8 cellular contexts compared by ENCODE assay signal in the genomic region with DNA sequence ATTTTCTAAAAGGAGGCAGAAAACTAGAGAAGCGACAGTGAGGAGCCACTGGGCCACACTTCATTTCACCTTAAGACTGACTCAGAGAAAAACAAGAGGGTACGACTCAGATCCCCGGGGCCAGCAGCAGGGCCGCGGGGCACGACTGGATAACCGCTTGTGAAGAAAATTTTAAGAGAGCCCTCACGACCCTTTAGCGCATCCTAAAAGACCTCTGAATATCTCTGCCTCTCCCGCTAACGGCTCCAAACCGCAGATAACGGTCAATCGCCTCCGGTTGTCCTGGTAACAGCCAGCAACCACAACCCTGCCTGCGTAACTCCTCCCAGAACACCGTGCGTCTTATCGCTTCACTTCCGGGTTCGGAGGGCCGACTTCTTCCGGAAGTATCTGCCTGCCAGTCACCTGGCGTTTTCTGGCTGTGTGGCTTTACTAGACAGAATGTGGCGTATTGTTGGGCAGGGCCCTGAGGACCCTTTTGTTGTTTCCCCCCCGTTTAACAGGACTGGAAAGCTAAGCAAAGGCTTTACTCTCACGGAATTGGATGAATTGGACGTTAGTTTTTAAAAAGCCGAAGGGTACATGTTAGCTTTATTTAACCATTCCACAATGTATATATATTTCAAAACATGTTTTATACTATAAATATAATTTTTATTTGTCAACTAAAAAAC. TPM values are rescaled to one million over a fixed set of nuclear protein-coding genes. Genes with fewer than 3 reads are reported as not detected.
DNase-seq lines count a peak whose midpoint lies in the region; ATAC-seq and TF ChIP-seq lines count a peak whose summit lies in the region.

No MANE protein-coding gene starts in this region.

- peak overlapping the region; percentile 98 for H3K27ac Mint-ChIP-seq in activated naive CD8-positive, alpha-beta T cell treated with anti-CD3 and anti-CD28 coated beads, Interleukin-2, amount 10 ng/mL, durations not matched to agents 7 days and 5 days

- H3K4me3 ChIP-seq in GM12864 (ENCODE audit: low read depth, low read length) (peak overlapping the region; percentile 57), cardiac muscle cell (peak overlapping the region; percentile 62), parathyroid adenoma (ENCODE audit: low read depth, low read length) (peak overlapping the region; percentile 94), tibial nerve (peak overlapping the region; percentile 58 to 81 (median 68))

- DNase-seq in GM12864 (ENCODE audit: low read depth) (peak; percentile 93), NCI-H1105 treated with DMSO at 0.1 percent for 48 hours (lab: John Stamatoyannopoulos, UW) (peak; percentile 83), SKM-1 treated with dmso at 0.1 percent for 144 hours (lab: John Stamatoyannopoulos, UW; ENCODE audit: unreplicated experiment) (peak; percentile 80), cardiac muscle cell (ENCODE audit: low read depth in 1 of 2, low spot score in 1 of 2) (peak; percentile 90 to 95), tibial nerve (ENCODE audit: low spot score in 2 of 2) (peak; percentile 75 to 86)
- peak; percentile 86 for DNase-seq in activated naive CD8-positive, alpha-beta T cell treated with anti-CD3 and anti-CD28 coated beads, Interleukin-2, amount 10 ng/mL, durations not matched to agents 7 days and 5 days

- no peaks in the 10 kb centered on the region for H3K27me3 Mint-ChIP-seq in activated naive CD8-positive, alpha-beta T cell treated with anti-CD3 and anti-CD28 coated beads, Interleukin-2, amount 10 ng/mL, durations not matched to agents 7 days and 5 days

- peak; percentile 99 for ATAC-seq in HG02678 (IDR thresholded peaks at IDR 0.05; ENCODE audit: unreplicated experiment)
- peak; percentile 83 for ATAC-seq in activated naive CD8-positive, alpha-beta T cell treated with anti-CD3 and anti-CD28 coated beads, Interleukin-2, amount 10 ng/mL, durations not matched to agents 7 days and 5 days (ENCODE audit: low read depth)

- H3K4me1 ChIP-seq in cardiac muscle cell (ENCODE audit: low read depth) (peaks cover 4% of the 10 kb centered on the region), parathyroid adenoma (peaks cover 5% of the 10 kb centered on the region), tibial nerve (peaks cover 0 to 25% (median 8%) of the 10 kb centered on the region in 4 donors)

- peak overlapping the region; percentile 98 for H3K4me3 Mint-ChIP-seq in activated naive CD8-positive, alpha-beta T cell treated with anti-CD3 and anti-CD28 coated beads, Interleukin-2, amount 10 ng/mL, durations not matched to agents 7 days and 5 days

- TF ChIP-seq CTCF in GM12864 (IDR thresholded peaks at IDR 0.05; ENCODE audit: low read depth, low read length, missing control alignments): no peak
- no peak for TF ChIP-seq CTCF in cardiac muscle cell (IDR thresholded peaks at IDR 0.05; ENCODE audit: low read depth, low read length)
- no peak for TF ChIP-seq CTCF in parathyroid adenoma (IDR thresholded peaks at IDR 0.05)
- TF ChIP-seq CTCF in tibial nerve (IDR thresholded peaks at IDR 0.05): peak in 1 of 5 experiments; percentile 20

- no peak overlapping the region for H3K9ac ChIP-seq in parathyroid adenoma

- peak overlapping the region; percentile 77 for H3K4me2 ChIP-seq in parathyroid adenoma (ENCODE audit: low read length)

- H3K27ac ChIP-seq in cardiac muscle cell: peak overlapping the region; percentile 46
- peak overlapping the region; percentile 22 for H3K27ac ChIP-seq in parathyroid adenoma
- peak overlapping the region; percentile 41 to 87 (median 81) for H3K27ac ChIP-seq in tibial nerve

- H3K36me3 Mint-ChIP-seq in activated naive CD8-positive, alpha-beta T cell treated with anti-CD3 and anti-CD28 coated beads, Interleukin-2, amount 10 ng/mL, durations not matched to agents 7 days and 5 days: peaks cover 24% of the 10 kb centered on the region

- no peaks in the 10 kb centered on the region for H3K79me2 ChIP-seq in parathyroid adenoma

- peaks cover 36% of the 10 kb centered on the region for H3K4me1 Mint-ChIP-seq in activated naive CD8-positive, alpha-beta T cell treated with anti-CD3 and anti-CD28 coated beads, Interleukin-2, amount 10 ng/mL, durations not matched to agents 7 days and 5 days

- peaks cover 2% of the 10 kb centered on the region for H3K9me3 Mint-ChIP-seq in activated naive CD8-positive, alpha-beta T cell treated with anti-CD3 and anti-CD28 coated beads, Interleukin-2, amount 10 ng/mL, durations not matched to agents 7 days and 5 days

- peak; percentile 27 to 43 for TF ChIP-seq POLR2A in tibial nerve (IDR thresholded peaks at IDR 0.05)

- POLR2A ChIA-PET in activated naive CD8-positive, alpha-beta T cell treated with anti-CD3 and anti-CD28 coated beads, Interleukin-2, amount 10 ng/mL, durations not matched to agents 7 days and 5 days (lab: Charles Lee): interaction anchor here (0.6 kb wide), 1 partner anchor 1238 kb away, joined by 5 read pairs; no protein-coding TSS in a partner anchor

- peak overlapping the region; percentile 36 for H2AFZ ChIP-seq in parathyroid adenoma

- peak; percentile 55 to 89 for TF ChIP-seq EP300 in tibial nerve (IDR thresholded peaks at IDR 0.05)

- no peaks in the 10 kb centered on the region for H3K36me3 ChIP-seq in cardiac muscle cell
- peaks cover 2% of the 10 kb centered on the region for H3K36me3 ChIP-seq in parathyroid adenoma (ENCODE audit: control insufficient read depth, insufficient read depth, low read length)
- peaks cover 0 to 17% (median 0%) of the 10 kb centered on the region in 3 donors for H3K36me3 ChIP-seq in tibial nerve

- peaks cover 13% of the 10 kb centered on the region for H3K27me3 ChIP-seq in cardiac muscle cell
- H3K27me3 ChIP-seq in parathyroid adenoma (ENCODE audit: control insufficient read depth, insufficient read depth, low read length): no peaks in the 10 kb centered on the region
- no peaks in the 10 kb centered on the region for H3K27me3 ChIP-seq in tibial nerve

- H3K9me3 ChIP-seq in cardiac muscle cell (ENCODE audit: low read depth): no peaks in the 10 kb centered on the region
- H3K9me3 ChIP-seq in parathyroid adenoma (ENCODE audit: control insufficient read depth, low read length): no peaks in the 10 kb centered on the region
- H3K9me3 ChIP-seq in tibial nerve: no peaks in the 10 kb centered on the region

- WGBS in tibial nerve, 2 donors: 2 to 3% methylated on average over 29 of the region's 29 CpGs

RNA-seq across cellular contexts. Expression of gene ATP23, which starts 5.4 kb away (rescaled TPM):
- 10 to 100 TPM; 16.8 to 18.9 TPM for total RNA-seq in activated naive CD8-positive, alpha-beta T cell treated with anti-CD3 and anti-CD28 coated beads, Interleukin-2, amount 10 ng/mL, durations not matched to agents 7 days and 5 days
- total RNA-seq in cardiac muscle cell (9.2 and 18.3 TPM in 2 replicates), tibial nerve (10 to 100 TPM in 2 of 4 donors, 1 to 10 TPM in 2; 2.2 to 20.7 (median 8.0) TPM)
- polyA plus RNA-seq in cardiac muscle cell: 11.4 and 14.3 TPM in 2 replicates

Comparison
In these comparisons a context has a peak if more than half of its experiments do, and no peak if none do; other contexts are left out.
1. Peak in every context shown above with its lines: DNase-seq, ATAC-seq, H3K4me3 ChIP-seq and H3K27ac ChIP-seq.
2. H3K27ac ChIP-seq: peak in every context shown above with its lines; median percentile 81 in tibial nerve; 46 in cardiac muscle cell; 22 in parathyroid adenoma.